Comparison of ENCODE assay signal across 28 cellular contexts in the genomic region with DNA sequence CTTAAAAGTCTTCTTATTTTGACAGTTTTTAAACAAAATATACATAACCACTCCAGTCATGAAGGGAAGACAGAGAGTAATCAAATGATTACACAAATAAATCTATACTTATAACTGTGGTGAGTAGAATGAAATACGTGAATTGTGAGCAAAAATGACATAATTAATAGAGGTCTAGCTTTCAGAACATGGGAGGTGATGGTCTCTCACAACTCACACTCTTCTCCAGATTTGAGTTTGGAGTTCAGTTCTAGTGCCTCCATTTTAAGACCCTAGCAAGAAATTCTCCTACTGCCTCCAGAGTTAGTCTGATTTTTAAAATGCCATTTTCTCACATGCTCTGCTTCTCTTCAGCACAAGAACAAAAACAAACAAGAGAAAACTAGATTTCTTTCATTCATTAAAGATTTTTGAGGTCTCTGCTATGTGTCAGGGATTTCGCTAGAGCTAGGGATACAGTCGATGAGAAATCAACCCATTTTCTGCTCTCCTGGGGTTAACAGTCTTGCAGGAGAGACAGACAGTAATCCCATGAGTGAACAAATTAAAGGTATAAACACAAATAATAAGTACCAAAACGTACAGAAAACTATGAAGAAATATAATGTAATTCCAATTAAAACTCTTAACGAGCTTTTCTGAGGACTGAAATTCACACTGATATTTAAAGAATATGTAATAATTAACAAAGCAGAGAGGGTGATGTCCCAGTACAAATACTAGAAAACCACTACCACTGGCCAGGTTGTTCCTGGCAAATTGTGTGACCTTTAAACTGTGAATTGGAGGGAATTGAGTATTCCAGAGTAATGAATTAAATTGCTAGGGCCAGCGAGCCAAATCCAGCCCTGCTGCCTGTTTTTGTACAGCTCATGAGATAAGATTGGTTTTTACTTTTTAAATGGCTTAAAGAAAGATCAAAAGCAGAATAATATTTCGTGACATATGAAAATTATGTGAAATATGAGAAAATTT. TPM values are rescaled to one million over a fixed set of nuclear protein-coding genes. Genes with fewer than 3 reads are reported as not detected.
"Had no signal": no experiment of that assay in that cellular context is flagged by ENCODE, and none has a peak within 500 bp of the region (broad histone marks: within the 10 kb centered on the region; RNA-seq: fewer than 3 reads in every experiment).

No MANE protein-coding gene starts in this region.

- ATAC-seq: activated CD8-positive, alpha-beta memory T cell treated with anti-CD3 and anti-CD28 coated beads, Interleukin-2, amount 10 ng/mL, durations not matched to agents 7 days and 5 days had no signal

- H3K9me3 ChIP-seq: breast epithelium had no signal

- H3K27me3 ChIP-seq: breast epithelium had no signal

- DNase-seq: activated B cell treated with CpG ODN at 0.5 μM for 24 hours; activated CD4-positive, alpha-beta T cell treated with anti-CD3 and anti-CD28 coated beads for 1 hour; activated CD4-positive, alpha-beta T cell treated with anti-CD3 and anti-CD28 coated beads, Interleukin-2, amount 10 ng/mL, durations not matched to agents 24 days and 14 days; activated CD4-positive, alpha-beta T cell treated with anti-CD3 and anti-CD28 coated beads, Interleukin-2, amount 50 U/mL, for 48 hours; activated CD8-positive, alpha-beta memory T cell treated with anti-CD3 and anti-CD28 coated beads, Interleukin-2, amount 10 ng/mL, durations not matched to agents 7 days and 5 days; activated effector memory CD4-positive, alpha-beta T cell treated with Interleukin-2 at 50 U/mL for 16 hours; activated naive CD4-positive, alpha-beta T cell; activated T-cell treated with anti-CD3 and anti-CD28 coated beads, Interleukin-2, amount 50 U/mL, for 24 hours; aorta; central memory CD4-positive, alpha-beta T cell; IMR-90; KG1; NCI-H1092; NCI-H1417; NCI-H1930; NCI-H2171 treated with DMSO at 0.1 percent for 48 hours; NCI-H226; NCI-H526; NCI-H82; PC-9; SIG-M5; T-helper 1 cell had no signal

- H3K27ac ChIP-seq: breast epithelium, PC-9 had no signal

- H3K4me1 ChIP-seq: breast epithelium had no signal

- H3K36me3 ChIP-seq: breast epithelium had no signal

- H3K4me3 ChIP-seq: breast epithelium, PC-9 had no signal

RNA-seq across cellular contexts. Expression of gene HTR4, which starts 27.1 kb away (rescaled TPM):
- total RNA-seq: activated B cell treated with CpG ODN at 0.5 μM for 24 hours; activated CD4-positive, alpha-beta T cell treated with anti-CD3 and anti-CD28 coated beads, Interleukin-2, amount 10 ng/mL, durations not matched to agents 24 days and 14 days; activated CD8-positive, alpha-beta memory T cell treated with anti-CD3 and anti-CD28 coated beads, Interleukin-2, amount 10 ng/mL, durations not matched to agents 7 days and 5 days; activated T-helper 1 cell treated with anti-CD3 and anti-CD28 coated beads, Interleukin-12 subunit alpha, Interleukin-12 subunit beta, Interleukin-2, Interleukin-4 antibody, amounts not matched to agents 30 ng/mL and 10 ng/mL and 1 ng/mL, durations not matched to agents 14 hours and 24 hours and 36 hours; IMR-90; LHCN-M2; M059J; NCI-H460; PC-9; T-helper 2 cell treated with Interferon-gamma antibody and Interleukin-4, amounts not matched to agents 100 ng/mL and 5 ng/mL, for 36 hours had no signal
- polyA plus RNA-seq: IMR-90 had no signal
